Comparison of ENCODE assay signal across 8 cellular contexts in genomic region chr18:49491857-49492693, GRCh38. TPM values are rescaled to one million over a fixed set of nuclear protein-coding genes. Genes with fewer than 3 reads are reported as not detected.
DNase-seq lines count a peak whose midpoint lies in the region; ATAC-seq lines count a peak whose summit lies in the region.

TSS of gene RPL17 (minus strand) at chr18:49492465.

- H3K9me3 Mint-ChIP-seq in effector memory CD8-positive, alpha-beta T cell = no peaks in the 10 kb centered on the region

- H3K27ac Mint-ChIP-seq in effector memory CD8-positive, alpha-beta T cell = peak within 1 kb of the TSS; percentile 95

- H3K4me3 Mint-ChIP-seq in effector memory CD8-positive, alpha-beta T cell = peak within 1 kb of the TSS; percentile 87 to 93

- POLR2A ChIA-PET in activated CD8-positive, alpha-beta memory T cell treated with anti-CD3 and anti-CD28 coated beads for 36 hours (lab: Charles Lee) = no interaction called here

- DNase-seq in CD1c-positive myeloid dendritic cell (ENCODE audit: extremely low spot score) (peak; percentile 98), HT-29 (ENCODE audit: low spot score) (peak; percentile 95), NOMO-1 (lab: John Stamatoyannopoulos, UW; ENCODE audit: unreplicated experiment in 2 of 2) (peak; percentile 91 to 96), medulla oblongata (ENCODE audit: extremely low spot score) (peak; percentile 100)
- peak; percentile 82 to 88 (median 87) for DNase-seq in effector memory CD8-positive, alpha-beta T cell
- DNase-seq in stimulated activated CD8-positive, alpha-beta memory T cell treated with anti-CD3 and anti-CD28 coated beads, Interleukin-12 subunit alpha, Interleukin-12 subunit beta, amount 100 ng/mL, for 1 hour (ENCODE audit: low read depth) = peak; percentile 72

- peaks cover 26 to 29% of the 10 kb centered on the region in 2 donors for H3K4me1 Mint-ChIP-seq in effector memory CD8-positive, alpha-beta T cell (ENCODE audit: low read depth in 2 of 2)

- CTCF ChIA-PET in activated CD8-positive, alpha-beta memory T cell treated with anti-CD3 and anti-CD28 coated beads for 36 hours (lab: Charles Lee) = no interaction called here

- peak; percentile 66 for ATAC-seq in GM19452 (IDR thresholded peaks at IDR 0.05; ENCODE audit: unreplicated experiment)
- peak; percentile 71 for ATAC-seq in effector memory CD8-positive, alpha-beta T cell (replicated peaks)

- no peaks in the 10 kb centered on the region for H3K27me3 Mint-ChIP-seq in effector memory CD8-positive, alpha-beta T cell

- H3K36me3 Mint-ChIP-seq in effector memory CD8-positive, alpha-beta T cell (ENCODE audit: insufficient read depth) = peaks cover 54% of the 10 kb centered on the region

RNA-seq across cellular contexts. Expression of gene RPL17, which starts in this region (rescaled TPM):
- 1,195 and 1,256 TPM in 2 replicates for total RNA-seq in HT-29 (2014; rRNA removed; shearing (Covaris generic))
- 1,000 to 10,000 TPM; 2,052 to 2,074 TPM for total RNA-seq in activated CD8-positive, alpha-beta memory T cell treated with anti-CD3 and anti-CD28 coated beads for 36 hours

Comparison
In these comparisons a context has a peak if more than half of its experiments do, and no peak if none do; other contexts are left out.
1. Peak in every context shown above with its lines: DNase-seq and ATAC-seq.